ENCODE assay signal across 17 cellular contexts in the genomic region with DNA sequence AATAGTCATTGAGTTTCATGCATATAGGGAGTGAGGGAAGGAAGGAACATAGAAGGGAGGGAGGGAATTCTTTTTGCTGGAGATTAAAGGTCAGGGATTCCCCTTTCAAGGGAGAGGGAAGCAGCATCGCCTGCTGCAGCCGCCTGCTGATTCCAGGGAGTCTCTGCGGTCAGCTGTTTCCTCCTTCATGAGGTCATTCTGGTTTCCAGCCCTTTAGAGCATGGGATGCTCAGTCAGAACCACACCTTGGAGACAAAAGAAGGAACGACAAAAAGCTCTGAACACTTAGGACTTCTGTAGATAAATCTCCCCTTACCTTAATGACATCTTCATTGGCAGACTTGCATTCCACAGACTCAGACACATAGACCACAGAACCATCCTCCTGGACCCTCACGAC.
A peak's percentile ranks its signal among the peaks of the same experiment; 100 is the strongest.
DNase-seq lines count a peak whose midpoint lies in the region; TF ChIP-seq lines count a peak whose summit lies in the region.
"Had no signal": no experiment of that assay in that cellular context is flagged by ENCODE, and none has a peak within 500 bp of the region (broad histone marks: within the 10 kb centered on the region; RNA-seq: fewer than 3 reads in every experiment).

No MANE protein-coding gene starts in this region.

- H3K4me3 ChIP-seq in choroid plexus epithelial cell (ENCODE audit: low read depth, low read length) (no peak overlapping the region), mesenchymal stem cell (ENCODE audit: insufficient read depth in 1 of 2, low read depth in 1 of 2, low read length in 2 of 2) (no peak overlapping the region), mesendoderm (ENCODE audit: low read length) (no peak overlapping the region)
- H3K4me3 ChIP-seq: A549, Peyer's patch had no signal

- peak; percentile 5 for DNase-seq in Caki2 (ENCODE audit: low read depth)
- DNase-seq in LHCN-M2 (ENCODE audit: low read depth) = peak; percentile 38
- peak; percentile 25 for DNase-seq in choroid plexus epithelial cell (ENCODE audit: low read depth)
- DNase-seq in mesenchymal stem cell = no peak
- no peak for DNase-seq in NCI-H774 (lab: John Stamatoyannopoulos, UW)
- DNase-seq in mesendoderm = no peak
- DNase-seq in iPS-NIHi11 (ENCODE audit: low spot score) = no peak
- DNase-seq in LoVo (ENCODE audit: low spot score) = no peak
- DNase-seq: COR-L47, DMS79 treated with DMSO at 0.1 percent for 48 hours, NCI-H1417, NCI-H2029, NCI-H510A, Peyer's patch, SHP77 treated with DMSO at 0.1 percent for 48 hours had no signal

- H3K18ac ChIP-seq in mesenchymal stem cell (ENCODE audit: low read depth in 1 of 2, low read length in 2 of 2) (no peak overlapping the region), mesendoderm (ENCODE audit: low read length) (no peak overlapping the region)

- H3K79me1 ChIP-seq in mesenchymal stem cell (replicated peaks; ENCODE audit: low read length, poor library complexity, severe bottlenecking) (no peaks in the 10 kb centered on the region), mesendoderm (ENCODE audit: low read length) (no peaks in the 10 kb centered on the region)

- H3K79me2 ChIP-seq in mesendoderm (ENCODE audit: control insufficient read depth, insufficient read depth, low read length) = no peaks in the 10 kb centered on the region

- H3K9ac ChIP-seq in mesenchymal stem cell (ENCODE audit: low read length) (peak overlapping the region; percentile 71), mesendoderm (ENCODE audit: low read length) (no peak overlapping the region)

- H2BK15ac ChIP-seq in mesenchymal stem cell (ENCODE audit: low read depth, poor library complexity, severe bottlenecking) (no peak overlapping the region), mesendoderm (replicated peaks; ENCODE audit: low read depth) (no peak overlapping the region)

- H4K8ac ChIP-seq in mesenchymal stem cell (ENCODE audit: low read length) = no peak overlapping the region
- no peak overlapping the region for H4K8ac ChIP-seq in mesendoderm (ENCODE audit: low read depth, low read length)

- H3K4ac ChIP-seq in mesenchymal stem cell (ENCODE audit: low read depth in 1 of 2, low read length in 2 of 2) (no peak overlapping the region), mesendoderm (ENCODE audit: low read depth, low read length) (no peak overlapping the region)

- H3K23ac ChIP-seq in mesenchymal stem cell (ENCODE audit: low read length in 2 of 2) (no peak overlapping the region), mesendoderm (ENCODE audit: low read length) (no peak overlapping the region)

- H2AFZ ChIP-seq in mesenchymal stem cell (ENCODE audit: low read depth, low read length) = no peak overlapping the region

- H4K5ac ChIP-seq in mesendoderm (ENCODE audit: low read length) = no peak overlapping the region

- 58% methylated on average over 5 of the region's 5 CpGs for WGBS in mesenchymal stem cell
- WGBS in mesendoderm (ENCODE audit: extremely low coverage, insufficient coverage, low lambda C conversion rate) = no CpG with 5 or more reads among the region's 5 CpGs

- no peaks in the 10 kb centered on the region for H3K36me3 ChIP-seq in mesenchymal stem cell (ENCODE audit: control insufficient read depth in 1 of 2, insufficient read depth in 2 of 2, low read depth in 1 of 2, low read length in 2 of 2)
- no peaks in the 10 kb centered on the region for H3K36me3 ChIP-seq in mesendoderm (ENCODE audit: control insufficient read depth, insufficient read depth, low read length)
- H3K36me3 ChIP-seq: Peyer's patch had no signal

- no peak overlapping the region for H4K91ac ChIP-seq in mesenchymal stem cell (ENCODE audit: low read length)

- H2AK5ac ChIP-seq in mesenchymal stem cell (ENCODE audit: low read length, severe bottlenecking) (no peak overlapping the region), mesendoderm (ENCODE audit: low read length) (no peak overlapping the region)

- H3K27me3 ChIP-seq in mesenchymal stem cell (ENCODE audit: control insufficient read depth in 1 of 2, insufficient read depth in 1 of 2, low read length in 2 of 2) = no peaks in the 10 kb centered on the region
- no peaks in the 10 kb centered on the region for H3K27me3 ChIP-seq in mesendoderm (ENCODE audit: insufficient read depth, low read length, poor library complexity)
- H3K27me3 ChIP-seq: Peyer's patch had no signal

- H2BK120ac ChIP-seq in mesenchymal stem cell (ENCODE audit: low read depth, low read length) (no peak overlapping the region), mesendoderm (ENCODE audit: low read depth, low read length) (no peak overlapping the region)

- H3K56ac ChIP-seq in mesendoderm (ENCODE audit: low read length) = no peak overlapping the region

- in situ Hi-C loops in Caki2 (cut with HindIII; ENCODE audit: low pct_unique_long_range_greater_than_20kb, low sequenced_read_pairs) = no loop called here

- H2BK5ac ChIP-seq in mesenchymal stem cell (ENCODE audit: low read depth, low read length, poor library complexity, severe bottlenecking) (no peak overlapping the region), mesendoderm (ENCODE audit: low read length) (no peak overlapping the region)

- H3K27ac ChIP-seq in mesenchymal stem cell (ENCODE audit: low read length, poor library complexity, severe bottlenecking) = no peak overlapping the region
- H3K27ac ChIP-seq in mesendoderm (ENCODE audit: low read depth, low read length) = no peak overlapping the region
- H3K27ac ChIP-seq: A549, C4-2B, Peyer's patch had no signal

- TF ChIP-seq CTCF in choroid plexus epithelial cell (conservative IDR thresholded peaks at IDR 0.05; ENCODE audit: low read depth, low read length) = no peak

- H3K4me2 ChIP-seq in mesenchymal stem cell (ENCODE audit: low read length, poor library complexity, severe bottlenecking) = no peak overlapping the region
- H3K4me2 ChIP-seq in mesendoderm (ENCODE audit: low read length) = no peak overlapping the region
- H3K4me2 ChIP-seq: A549 had no signal

- H3K9me3 ChIP-seq in mesenchymal stem cell (ENCODE audit: control insufficient read depth, low read length) = no peaks in the 10 kb centered on the region
- H3K9me3 ChIP-seq: A549, Peyer's patch had no signal

- H3K14ac ChIP-seq in mesenchymal stem cell (ENCODE audit: low read length in 2 of 2) = no peak overlapping the region

- no peaks in the 10 kb centered on the region for H3K4me1 ChIP-seq in mesenchymal stem cell (ENCODE audit: control insufficient read depth, insufficient read depth, low read depth, low read length)
- H3K4me1 ChIP-seq in mesendoderm (ENCODE audit: control insufficient read depth, low read depth, low read length) = no peaks in the 10 kb centered on the region
- H3K4me1 ChIP-seq: A549, Peyer's patch had no signal

- no peak overlapping the region for H2BK12ac ChIP-seq in mesenchymal stem cell (ENCODE audit: low read length in 2 of 2)

Comparison
In these comparisons a context has a peak if more than half of its experiments do, and no peak if none do; other contexts are left out.
1. DNase-seq: peak in Caki2 (single experiment), LHCN-M2 (single experiment) and choroid plexus epithelial cell (single experiment); none in mesenchymal stem cell (single experiment), NCI-H774 (single experiment), mesendoderm (single experiment), iPS-NIHi11 (single experiment) and LoVo (single experiment).